ENCODE assay signal across 20 cellular contexts in genomic region chr13:43140985-43141384, GRCh38.
"Had no signal": no experiment of that assay in that cellular context is flagged by ENCODE, and none has a peak within 500 bp of the region (broad histone marks: within the 10 kb centered on the region; RNA-seq: fewer than 3 reads in every experiment).

No MANE protein-coding gene starts in this region.

- H3K4me3 ChIP-seq: esophagus squamous epithelium, gastroesophageal sphincter, lung, neural progenitor cell, ovary, testis, tibial nerve had no signal

- H3K4me2 ChIP-seq: neural progenitor cell had no signal

- H3K4me1 ChIP-seq: esophagus squamous epithelium, gastroesophageal sphincter, testis, tibial nerve had no signal

- DNase-seq: central memory CD4-positive, alpha-beta T cell; effector memory CD4-positive, alpha-beta T cell; esophagus squamous epithelium; foreskin fibroblast; glutamatergic neuron; left colon; left ventricle myocardium superior; mesenchymal stem cell; midbrain; nucleus accumbens; ovary; right cardiac atrium; small intestine; stimulated activated CD4-positive, alpha-beta T cell treated with anti-CD3 and anti-CD28 coated beads, Interleukin-4, amount 100 ng/mL, for 1 hour; stimulated activated CD8-positive, alpha-beta memory T cell treated with anti-CD3 and anti-CD28 coated beads, Interleukin-4, amount 100 ng/mL, for 48 hours; testis had no signal

- H3K36me3 ChIP-seq: esophagus squamous epithelium, gastroesophageal sphincter, neural progenitor cell, ovary, tibial nerve had no signal

- H3K27ac ChIP-seq: esophagus squamous epithelium, gastroesophageal sphincter, neural progenitor cell, ovary, testis, tibial nerve had no signal

- H3K9ac ChIP-seq: neural progenitor cell had no signal

- H3K9me3 ChIP-seq: esophagus squamous epithelium, gastroesophageal sphincter, ovary, testis, tibial nerve had no signal

- H3K27me3 ChIP-seq: neural progenitor cell, ovary, testis, tibial nerve had no signal
